15 cellular contexts compared by ENCODE assay signal in the genomic region with DNA sequence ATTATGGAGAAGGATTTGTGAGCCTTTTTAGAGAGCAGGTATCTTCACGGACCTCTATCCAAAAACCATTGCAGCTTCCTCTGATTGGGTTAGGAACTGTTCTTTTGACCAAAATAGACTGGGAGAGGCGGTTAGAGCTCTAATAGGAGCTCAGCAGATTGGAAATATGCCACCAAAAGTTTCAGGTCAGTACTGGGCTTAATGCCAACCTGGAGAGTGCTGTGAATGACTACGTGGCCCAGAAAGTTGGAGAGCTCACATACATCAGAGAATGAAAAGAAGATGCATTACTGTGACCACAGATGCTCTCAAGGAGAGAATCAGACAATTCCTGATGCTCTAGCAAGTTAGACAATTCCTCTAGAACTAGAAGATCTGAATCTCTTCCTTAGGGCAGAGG.
DNase-seq lines count a peak whose midpoint lies in the region; ATAC-seq and TF ChIP-seq lines count a peak whose summit lies in the region.
"Had no signal": no experiment of that assay in that cellular context is flagged by ENCODE, and none has a peak within 500 bp of the region (broad histone marks: within the 10 kb centered on the region; RNA-seq: fewer than 3 reads in every experiment).

No MANE protein-coding gene starts in this region.

- H3K9me3 ChIP-seq in PC-9 (ENCODE audit: insufficient read depth, low read depth): 0 out of 2 replicates have a peak, but pooled peaks cover 5% of the 10 kb centered on the region
- H3K9me3 ChIP-seq: transverse colon had no signal

- TF ChIP-seq CTCF in PC-9 (conservative IDR thresholded peaks at IDR 0.05) (no peak), fibroblast of pulmonary artery (IDR thresholded peaks at IDR 0.05; ENCODE audit: low read length, missing control alignments) (no peak), retinal pigment epithelial cell (conservative IDR thresholded peaks at IDR 0.05; ENCODE audit: low read depth, low read length) (no peak)

- H3K27me3 ChIP-seq in PC-9 (ENCODE audit: insufficient read depth, low read depth): no peaks in the 10 kb centered on the region
- H3K27me3 ChIP-seq: transverse colon had no signal

- H3K4me2 ChIP-seq in PC-9: no peak overlapping the region

- H3K4me3 ChIP-seq in PC-9 (no peak overlapping the region), fibroblast of pulmonary artery (replicated peaks; ENCODE audit: low read depth, low read length) (no peak overlapping the region), retinal pigment epithelial cell (ENCODE audit: low read length) (no peak overlapping the region)
- H3K4me3 ChIP-seq: transverse colon had no signal

- intact Hi-C loops in PC-9 (cut with micrococcal nuclease; ENCODE audit: unreplicated experiment): no loop called here

- no peak overlapping the region for H3K27ac ChIP-seq in PC-9
- H3K27ac ChIP-seq: HL-60, transverse colon, VCaP had no signal

- H3K79me2 ChIP-seq in PC-9 (ENCODE audit: low read depth): no peaks in the 10 kb centered on the region

- DNase-seq in NCI-H2171 treated with DMSO at 0.1 percent for 48 hours (lab: John Stamatoyannopoulos, UW) (peak; percentile 85), NCI-H2171 (lab: John Stamatoyannopoulos, UW) (no peak), PC-9 (no peak), fibroblast of pulmonary artery (ENCODE audit: low read depth) (peak; percentile 58), retinal pigment epithelial cell (ENCODE audit: low read depth) (peak; percentile 20), glomerular visceral epithelial cell (ENCODE audit: extremely low spot score) (no peak), NCI-H1436 (lab: John Stamatoyannopoulos, UW) (no peak)
- DNase-seq: 8988T; HFFc6; NCI-H1930; stimulated activated CD8-positive, alpha-beta memory T cell treated with anti-CD3 and anti-CD28 coated beads, Interleukin-4, amount 100 ng/mL, for 48 hours; transverse colon had no signal

- no TSS peak for BruUV-seq in PC-9 (replicated peaks; lab: Mats Ljungman, UMichigan)

- H3F3A ChIP-seq in PC-9 (ENCODE audit: insufficient read depth, low read depth): no peaks in the 10 kb centered on the region

- CTCF ChIA-PET in PC-9 (lab: Charles Lee): no interaction called here

- H3K36me3 ChIP-seq in PC-9 (ENCODE audit: low read depth): no peaks in the 10 kb centered on the region
- H3K36me3 ChIP-seq: transverse colon had no signal

- no peaks in the 10 kb centered on the region for H3K9me2 ChIP-seq in PC-9 (ENCODE audit: insufficient read depth)

- no peaks in the 10 kb centered on the region for H3K4me1 ChIP-seq in PC-9 (replicated peaks; ENCODE audit: insufficient read depth)
- H3K4me1 ChIP-seq: transverse colon had no signal

- peak overlapping the region; percentile 45; the same call in 1 of the 2 replicates for H2AFZ ChIP-seq in PC-9

- ATAC-seq in GM19023 (IDR thresholded peaks at IDR 0.05; ENCODE audit: unreplicated experiment): no peak

- POLR2A ChIA-PET in PC-9 (lab: Charles Lee; ENCODE audit: unreplicated experiment): no interaction called here

- no peaks in the 10 kb centered on the region for H4K20me1 ChIP-seq in PC-9 (ENCODE audit: insufficient read depth)

Comparison
In these comparisons a context has a peak if more than half of its experiments do, and no peak if none do; other contexts are left out.
1. DNase-seq: peak in NCI-H2171 treated with DMSO at 0.1 percent for 48 hours (single experiment), fibroblast of pulmonary artery (single experiment) and retinal pigment epithelial cell (single experiment); none in NCI-H2171 (single experiment), PC-9 (0 of 2), glomerular visceral epithelial cell (single experiment) and NCI-H1436 (single experiment).